9 cellular contexts compared by ENCODE assay signal in genomic region chr17:50177983-50178834, GRCh38. TPM values are rescaled to one million over a fixed set of nuclear protein-coding genes. Genes with fewer than 3 reads are reported as not detected.
DNase-seq lines count a peak whose midpoint lies in the region; ATAC-seq, FAIRE-seq and TF ChIP-seq lines count a peak whose summit lies in the region.
"Had no signal": no experiment of that assay in that cellular context is flagged by ENCODE, and none has a peak within 500 bp of the region (broad histone marks: within the 10 kb centered on the region; RNA-seq: fewer than 3 reads in every experiment).

No MANE protein-coding gene starts in this region.

- peak overlapping the region; percentile 39 to 95 (median 84) for H3K27ac ChIP-seq in heart left ventricle
- peak overlapping the region; percentile 64 to 68 for H3K27ac ChIP-seq in prostate gland

- peak; percentile 83 to 89 (median 87) for ATAC-seq in heart left ventricle
- no peak for ATAC-seq in GM18873 (IDR thresholded peaks at IDR 0.05; ENCODE audit: low FRiP score, unreplicated experiment)

- DNase-seq in DMS79 treated with DMSO at 0.1 percent for 48 hours (lab: John Stamatoyannopoulos, UW), result peak; percentile 45
- no peak for DNase-seq in DMS79 (lab: John Stamatoyannopoulos, UW)
- peak; percentile 94 for DNase-seq in HTR-8/SVneo (ENCODE audit: insufficient read length, low spot score)
- peak; percentile 86 to 90 for DNase-seq in SHP77 (lab: John Stamatoyannopoulos, UW)
- DNase-seq in amniotic epithelial cell (ENCODE audit: low read depth), result peak; percentile 89
- peak; percentile 87 to 92 (median 89) for DNase-seq in heart left ventricle
- DNase-seq in prostate gland (ENCODE audit: low spot score), result peak; percentile 84

- WGBS in heart left ventricle, 4 donors, result 3 to 12% (median 8%) methylated on average over 11 to 22 of the region's 22 CpGs
- WGBS in prostate gland, result 4% methylated on average over 18 of the region's 22 CpGs

- no peaks in the 10 kb centered on the region for H3K27me3 ChIP-seq in heart left ventricle
- no peaks in the 10 kb centered on the region for H3K27me3 ChIP-seq in prostate gland (replicated peaks; ENCODE audit: insufficient read depth)

- no peaks in the 10 kb centered on the region for H3K36me3 ChIP-seq in heart left ventricle
- no peaks in the 10 kb centered on the region for H3K36me3 ChIP-seq in prostate gland

- H3K4me3 ChIP-seq in heart left ventricle (peak overlapping the region in 8 of 12 donors; percentile 10 to 31 (median 14)), prostate gland (no peak overlapping the region)

- H3K9me3 ChIP-seq in heart left ventricle, result no peaks in the 10 kb centered on the region
- no peaks in the 10 kb centered on the region for H3K9me3 ChIP-seq in prostate gland

- TF ChIP-seq POLR2A in heart left ventricle (IDR thresholded peaks at IDR 0.05) (peak in 1 of 2 donors; percentile 39), prostate gland (IDR thresholded peaks at IDR 0.05) (peak; percentile 49)

- TF ChIP-seq CTCF in heart left ventricle (IDR thresholded peaks at IDR 0.05) (peak; percentile 33 to 72 (median 52)), prostate gland (IDR thresholded peaks at IDR 0.05) (peak in 3 of 4 experiments; percentile 44 to 74 (median 56))

- H3K4me1 ChIP-seq in heart left ventricle (peaks cover 0 to 56% (median 36%) of the 10 kb centered on the region in 12 donors), prostate gland (replicated peaks) (peaks cover 5% of the 10 kb centered on the region)

- peak; percentile 99 for FAIRE-seq in HTR-8/SVneo (lab: Jason Lieb, UNC)
- FAIRE-seq: A204.1 had no signal

- intact Hi-C loops in heart left ventricle (cut with DNase I) (loop anchor here in 2 of 10 donors (5.0 kb wide), 2 partner anchors 66 to 76 kb away; no protein-coding TSS in a partner anchor), prostate gland (cut with DNase I) (no loop called here)

RNA-seq across cellular contexts. Expression of gene SGCA, which starts 12.4 kb away (rescaled TPM):
- total RNA-seq in heart left ventricle (100 to 1,000 TPM; 110 to 224 (median 151) TPM), prostate gland (10 to 100 TPM; 13.9 to 19.4 TPM)
- polyA plus RNA-seq in heart left ventricle, result 100 to 1,000 TPM in 1 of 2 donors, 10 to 100 TPM in 1; 96.5 to 225 TPM

RNA-seq across cellular contexts. Expression of gene COL1A1, which starts 23.2 kb away (rescaled TPM):
- total RNA-seq in heart left ventricle (100 to 1,000 TPM in 3 of 9 donors, 10 to 100 TPM in 6; 10.2 to 897 (median 55.4) TPM), prostate gland (10 to 100 TPM; 21.5 to 81.0 TPM)
- 100 to 1,000 TPM in 1 of 2 donors, 10 to 100 TPM in 1; 17.2 to 109 TPM for polyA plus RNA-seq in heart left ventricle

RNA-seq across cellular contexts. Expression of gene PPP1R9B, which starts 27.7 kb away (rescaled TPM):
- 10 to 100 TPM; 17.0 to 55.9 (median 31.3) TPM for total RNA-seq in heart left ventricle
- polyA plus RNA-seq in heart left ventricle, result 10 to 100 TPM; 30.4 to 33.4 TPM
- total RNA-seq in prostate gland, result 10 to 100 TPM; 36.2 to 79.7 TPM

RNA-seq across cellular contexts. Expression of gene SAMD14, which starts 48.2 kb away (rescaled TPM):
- total RNA-seq in heart left ventricle (1 to 10 TPM in 7 of 9 donors, under 1 TPM in 2; 0.44 to 3.9 (median 1.2) TPM), prostate gland (1 to 10 TPM; 2.5 to 7.4 TPM)
- 1 to 10 TPM in 1 of 2 donors, under 1 TPM in 1; 0.72 to 2.8 TPM for polyA plus RNA-seq in heart left ventricle

Comparison
In these comparisons a context has a peak if more than half of its experiments do, and no peak if none do; other contexts are left out.
1. H3K4me3 ChIP-seq: peak in heart left ventricle (8 of 12); none in prostate gland (0 of 2).
2. RNA of gene SGCA, which starts 12.4 kb away (total RNA-seq): 110 to 224 TPM in heart left ventricle; 13.9 to 19.4 TPM in prostate gland; every median in the first group is over 4 times any median in the second.